Comparison of ENCODE assay signal across 20 cellular contexts in the genomic region with DNA sequence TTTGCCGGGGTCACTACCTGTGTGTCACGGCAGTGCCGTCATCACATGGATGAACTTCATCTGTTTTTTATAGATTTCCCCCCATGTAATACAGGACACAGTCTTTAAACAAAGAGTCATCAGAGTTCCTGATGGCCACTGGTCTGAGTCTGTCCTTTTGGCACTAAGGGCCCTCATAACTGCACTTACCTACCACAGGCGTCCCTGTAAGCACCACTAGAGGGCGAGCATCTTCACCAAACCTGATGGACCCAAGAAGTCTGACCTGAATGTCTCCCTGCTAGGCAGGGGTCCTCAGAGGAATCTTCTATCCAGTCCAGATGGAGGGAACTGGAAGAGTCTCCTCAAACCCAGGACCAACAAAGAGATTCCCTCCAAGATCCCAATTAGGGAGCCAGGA. TPM values are rescaled to one million over a fixed set of nuclear protein-coding genes. Genes with fewer than 3 reads are reported as not detected.
"Had no signal": no experiment of that assay in that cellular context is flagged by ENCODE, and none has a peak within 500 bp of the region (broad histone marks: within the 10 kb centered on the region; RNA-seq: fewer than 3 reads in every experiment).

No MANE protein-coding gene starts in this region.

RNA-seq across cellular contexts. Expression of gene PRAMEF7, which starts 8.0 kb away (rescaled TPM):
- total RNA-seq: dermis microvascular lymphatic vessel endothelial cell; esophagus squamous epithelium; heart right ventricle; left cardiac atrium; left ventricle myocardium superior; lower lobe of right lung; mesenteric fat pad; myocyte; naive thymus-derived CD8-positive, alpha-beta T cell; osteocyte; prostate gland; right atrium auricular region; sigmoid colon; skeletal muscle tissue; stomach; subcutaneous adipose tissue; temporal lobe; thyroid gland; urinary bladder had no signal
- polyA plus RNA-seq: heart right ventricle; naive thymus-derived CD8-positive, alpha-beta T cell; sigmoid colon; stomach; urinary bladder had no signal

RNA-seq across cellular contexts. Expression of gene PRAMEF6, which starts 23.0 kb away (rescaled TPM):
- total RNA-seq: dermis microvascular lymphatic vessel endothelial cell; esophagus squamous epithelium; heart right ventricle; kidney epithelial cell; left cardiac atrium; left ventricle myocardium superior; lower lobe of right lung; mesenteric fat pad; myocyte; naive thymus-derived CD8-positive, alpha-beta T cell; osteocyte; prostate gland; right atrium auricular region; sigmoid colon; skeletal muscle tissue; stomach; subcutaneous adipose tissue; temporal lobe; thyroid gland; urinary bladder had no signal
- polyA plus RNA-seq: heart right ventricle; naive thymus-derived CD8-positive, alpha-beta T cell; sigmoid colon; stomach; urinary bladder had no signal

RNA-seq across cellular contexts. Expression of gene PRAMEF10, which starts 26.3 kb away (rescaled TPM):
- total RNA-seq: dermis microvascular lymphatic vessel endothelial cell; esophagus squamous epithelium; heart right ventricle; kidney epithelial cell; left cardiac atrium; left ventricle myocardium superior; lower lobe of right lung; mesenteric fat pad; myocyte; naive thymus-derived CD8-positive, alpha-beta T cell; osteocyte; prostate gland; right atrium auricular region; sigmoid colon; skeletal muscle tissue; stomach; subcutaneous adipose tissue; temporal lobe; thyroid gland; urinary bladder had no signal
- polyA plus RNA-seq: heart right ventricle; naive thymus-derived CD8-positive, alpha-beta T cell; sigmoid colon; stomach; urinary bladder had no signal

RNA-seq across cellular contexts. Expression of gene PRAMEF4, which starts 38.4 kb away (rescaled TPM):
- total RNA-seq: dermis microvascular lymphatic vessel endothelial cell; esophagus squamous epithelium; heart right ventricle; kidney epithelial cell; left cardiac atrium; left ventricle myocardium superior; lower lobe of right lung; mesenteric fat pad; myocyte; naive thymus-derived CD8-positive, alpha-beta T cell; osteocyte; prostate gland; right atrium auricular region; sigmoid colon; skeletal muscle tissue; stomach; subcutaneous adipose tissue; temporal lobe; thyroid gland; urinary bladder had no signal
- polyA plus RNA-seq: heart right ventricle; naive thymus-derived CD8-positive, alpha-beta T cell; sigmoid colon; stomach; urinary bladder had no signal
